ENCODE assay signal across 8 cellular contexts in genomic region chr20:8600907-8601541, GRCh38.
A peak's percentile ranks its signal among the peaks of the same experiment; 100 is the strongest.
DNase-seq lines count a peak whose midpoint lies in the region; ATAC-seq and TF ChIP-seq lines count a peak whose summit lies in the region.
"Not testable (repeated sequence)": the region's sequence is repeated elsewhere in the genome, so short reads cannot be mapped to it uniquely, and the experiment has no call there.

No MANE protein-coding gene starts in this region.

- not testable (repeated sequence) for H3K27ac ChIP-seq in smooth muscle cell (ENCODE audit: low read depth)

- H3K79me2 ChIP-seq in smooth muscle cell (ENCODE audit: low read depth), result not testable (repeated sequence)

- POLR2A ChIA-PET in WTC11 (lab: Charles Lee), result not testable (repeated sequence)

- peak overlapping the region; percentile 33 for H3K4me3 ChIP-seq in iPS-15b (ENCODE audit: low read depth, low read length)
- peak overlapping the region; percentile 45 for H3K4me3 ChIP-seq in smooth muscle cell

- not testable (repeated sequence) for DNase-seq in Calu3; WTC11 (ENCODE audit: low spot score); smooth muscle cell (lab: John Stamatoyannopoulos, UW; ENCODE audit: unreplicated experiment)
- peak; percentile 7 for DNase-seq in HT-29 (ENCODE audit: low spot score)
- DNase-seq in NCI-H510A treated with DMSO at 0.1 percent for 48 hours (lab: John Stamatoyannopoulos, UW), result peak; percentile 40

- peak overlapping the region; percentile 75 for H3K4me2 ChIP-seq in smooth muscle cell

- H3K4me3 Mint-ChIP-seq in Calu3 (ENCODE audit: low read depth, unreplicated experiment), result peak overlapping the region; percentile 71
- H3K4me3 Mint-ChIP-seq in WTC11, result peak overlapping the region; percentile 81

- not testable (repeated sequence) for H4K20me1 ChIP-seq in smooth muscle cell (ENCODE audit: low read depth)

- not testable (repeated sequence) for BruUV-seq in Calu3 (replicated peaks; lab: Mats Ljungman, UMichigan)

- 40% methylated on average over 12 of the region's 18 CpGs for WGBS in smooth muscle cell (ENCODE audit: low lambda C conversion rate)

- not testable (repeated sequence) for H3K27me3 ChIP-seq in iPS-15b (ENCODE audit: control insufficient read depth, insufficient read depth, low read length); smooth muscle cell (ENCODE audit: low read depth)

- H3K4me1 ChIP-seq in iPS-15b (ENCODE audit: control insufficient read depth, insufficient read depth, low read length); smooth muscle cell (ENCODE audit: low read depth): not testable (repeated sequence)

- H3K36me3 Mint-ChIP-seq in Calu3 (ENCODE audit: insufficient read depth, unreplicated experiment); WTC11: not testable (repeated sequence)

- not testable (repeated sequence) for H3K36me3 ChIP-seq in iPS-15b (ENCODE audit: control insufficient read depth, insufficient read depth, low read length); smooth muscle cell (ENCODE audit: low read depth)

- H3K9ac ChIP-seq in iPS-15b (ENCODE audit: low read depth, low read length); smooth muscle cell (ENCODE audit: low read depth): not testable (repeated sequence)

- not testable (repeated sequence) for H3K4me1 Mint-ChIP-seq in Calu3 (ENCODE audit: low read depth, unreplicated experiment)
- H3K4me1 Mint-ChIP-seq in WTC11, result peaks cover 22% of the 10 kb centered on the region

- not testable (repeated sequence) for H3K9me3 Mint-ChIP-seq in Calu3 (ENCODE audit: low read depth, unreplicated experiment); WTC11

- peak overlapping the region; percentile 38 for H2AFZ ChIP-seq in smooth muscle cell (ENCODE audit: low read depth)

- TF ChIP-seq CTCF in Calu3 (IDR thresholded peaks at IDR 0.05; ENCODE audit: unreplicated experiment); WTC11 (IDR thresholded peaks at IDR 0.05); smooth muscle cell (IDR thresholded peaks at IDR 0.05; ENCODE audit: borderline replicate concordance, insufficient read depth, poor library complexity, severe bottlenecking): not testable (repeated sequence)

- not testable (repeated sequence) for H3F3A ChIP-seq in smooth muscle cell (ENCODE audit: low read depth)

- not testable (repeated sequence) for H3K27me3 Mint-ChIP-seq in Calu3 (ENCODE audit: unreplicated experiment); WTC11 (ENCODE audit: low read depth)

- not testable (repeated sequence) for H3K9me3 ChIP-seq in iPS-15b (ENCODE audit: control insufficient read depth, insufficient read depth, low read length); smooth muscle cell (replicated peaks; ENCODE audit: low read depth)

- intact Hi-C loops in Calu3 (cut with micrococcal nuclease; ENCODE audit: unreplicated experiment), result not testable (repeated sequence)

- CTCF ChIA-PET in Calu3 (lab: Charles Lee), result not testable (repeated sequence)
- CTCF ChIA-PET in WTC11 (lab: Charles Lee), result interaction anchor here (0.9 kb wide), 1 partner anchor 120 kb away, joined by 3 read pairs; no protein-coding TSS in a partner anchor

- H3K27ac Mint-ChIP-seq in Calu3 (ENCODE audit: unreplicated experiment) (peak overlapping the region; percentile 56), WTC11 (peak overlapping the region; percentile 68)

- peak; percentile 26 for ATAC-seq in GM19324 (IDR thresholded peaks at IDR 0.05; ENCODE audit: low FRiP score, unreplicated experiment)
- ATAC-seq in HG02759 (IDR thresholded peaks at IDR 0.05; ENCODE audit: unreplicated experiment), result peak; percentile 12
- not testable (repeated sequence) for ATAC-seq in WTC11
